24 cellular contexts compared by ENCODE assay signal in genomic region chr22:37171662-37172061, GRCh38. TPM values are rescaled to one million over a fixed set of nuclear protein-coding genes. Genes with fewer than 3 reads are reported as not detected.
DNase-seq lines count a peak whose midpoint lies in the region; ATAC-seq and TF ChIP-seq lines count a peak whose summit lies in the region.
"Had no signal": no experiment of that assay in that cellular context is flagged by ENCODE, and none has a peak within 500 bp of the region (broad histone marks: within the 10 kb centered on the region; RNA-seq: fewer than 3 reads in every experiment).

No MANE protein-coding gene starts in this region.

- POLR2A ChIA-PET in CD4-positive, alpha-beta T cell (lab: Charles Lee): interaction anchor here (1.5 kb wide), 1 partner anchor 50 kb away, joined by 4 read pairs; no protein-coding TSS in a partner anchor

- no peaks in the 10 kb centered on the region for H3K36me3 Mint-ChIP-seq in CD4-positive, alpha-beta T cell (ENCODE audit: low read depth)
- H3K36me3 Mint-ChIP-seq in effector memory CD8-positive, alpha-beta T cell (ENCODE audit: insufficient read depth): no peaks in the 10 kb centered on the region

- TF ChIP-seq EP300 in upper lobe of left lung (IDR thresholded peaks at IDR 0.05): no peak

- H3K9me3 ChIP-seq in CD4-positive, alpha-beta T cell (ENCODE audit: control insufficient read depth, low read length): no peaks in the 10 kb centered on the region
- H3K9me3 ChIP-seq in upper lobe of left lung: no peaks in the 10 kb centered on the region

- no peak for TF ChIP-seq POLR2A in upper lobe of left lung (IDR thresholded peaks at IDR 0.05)

- no peaks in the 10 kb centered on the region for H3K27me3 Mint-ChIP-seq in CD4-positive, alpha-beta T cell
- peaks cover 0 to 8% of the 10 kb centered on the region in 2 donors for H3K27me3 Mint-ChIP-seq in effector memory CD8-positive, alpha-beta T cell

- no peaks in the 10 kb centered on the region for H3K36me3 ChIP-seq in upper lobe of left lung
- H3K36me3 ChIP-seq: BLaER1 treated with 17β-estradiol and CSF1 and Interleukin-3, amounts not matched to agents 10 nM and 100 nM had no signal

- TF ChIP-seq CTCF in CD4-positive, alpha-beta T cell (IDR thresholded peaks at IDR 0.05): no peak
- no peak for TF ChIP-seq CTCF in upper lobe of left lung (IDR thresholded peaks at IDR 0.05)

- H3K4me1 ChIP-seq in upper lobe of left lung: peaks cover 23 to 33% (median 27%) of the 10 kb centered on the region in 4 donors

- ATAC-seq in CD4-positive, alpha-beta T cell (ENCODE audit: poor library complexity): no peak
- no peak for ATAC-seq in effector memory CD8-positive, alpha-beta T cell (replicated peaks)
- ATAC-seq in upper lobe of left lung (ENCODE audit: low FRiP score in 2 of 2) (no peak), GM18909 (IDR thresholded peaks at IDR 0.05; ENCODE audit: poor library complexity, unreplicated experiment) (no peak)
- ATAC-seq: HepG2, K562, T-cell had no signal

- no peak for DNase-seq in CD4-positive, alpha-beta T cell
- DNase-seq in EH (ENCODE audit: low read depth): peak; percentile 17
- no peak for DNase-seq in effector memory CD8-positive, alpha-beta T cell
- peak; percentile 14 for DNase-seq in posterior vena cava (ENCODE audit: low spot score)
- DNase-seq in upper lobe of left lung: no peak
- DNase-seq in NCI-H2081 treated with DMSO at 0.1 percent for 48 hours (lab: John Stamatoyannopoulos, UW): no peak
- DNase-seq: H7, MM.1S, NCI-H1048, NCI-H1417 treated with DMSO at 0.1 percent for 48 hours, NCI-H187, NCI-H2107, NCI-H446 treated with DMSO at 0.1 percent for 48 hours, NCI-H526 treated with DMSO at 0.1 percent for 48 hours, SHP77 treated with DMSO at 0.1 percent for 48 hours, T-cell had no signal

- CTCF ChIA-PET in CD4-positive, alpha-beta T cell (lab: Charles Lee): no interaction called here

- H3K27ac ChIP-seq in CD4-positive, alpha-beta T cell (ENCODE audit: low read depth, low read length): no peak overlapping the region
- no peak overlapping the region for H3K27ac ChIP-seq in upper lobe of left lung
- H3K27ac ChIP-seq: BLaER1 treated with 17β-estradiol and CSF1 and Interleukin-3, amounts not matched to agents 10 nM and 100 nM; HL-60 had no signal

- WGBS in upper lobe of left lung, 2 donors: 89 to 91% methylated on average over 5 of the region's 5 CpGs

- no peaks in the 10 kb centered on the region for H3K27me3 ChIP-seq in CD4-positive, alpha-beta T cell (ENCODE audit: control insufficient read depth, insufficient read depth, low read length)
- H3K27me3 ChIP-seq in upper lobe of left lung: no peaks in the 10 kb centered on the region
- H3K27me3 ChIP-seq: BLaER1 treated with 17β-estradiol and CSF1 and Interleukin-3, amounts not matched to agents 10 nM and 100 nM had no signal

- peak overlapping the region; percentile 49 for H3K27ac Mint-ChIP-seq in CD4-positive, alpha-beta T cell
- H3K27ac Mint-ChIP-seq in effector memory CD8-positive, alpha-beta T cell: peak overlapping the region; percentile 33 to 48

- intact Hi-C loops in CD4-positive, alpha-beta T cell (cut with DNase I, micrococcal nuclease): loop anchor here in 1 of 2 experiments (10.0 kb wide), 1 partner anchor 253 kb away; the partner anchor contains the start of gene ELFN2
- intact Hi-C loops in posterior vena cava (cut with DNase I): no loop called here

- no peak overlapping the region for H3K4me3 ChIP-seq in upper lobe of left lung
- H3K4me3 ChIP-seq: BLaER1 treated with 17β-estradiol and CSF1 and Interleukin-3, amounts not matched to agents 10 nM and 100 nM; K562 had no signal

- H3K4me1 Mint-ChIP-seq in CD4-positive, alpha-beta T cell (ENCODE audit: low read depth): peaks cover 44% of the 10 kb centered on the region
- H3K4me1 Mint-ChIP-seq in effector memory CD8-positive, alpha-beta T cell (ENCODE audit: low read depth in 2 of 2): peaks cover 48 to 53% of the 10 kb centered on the region in 2 donors

- no peak overlapping the region for H3K4me3 Mint-ChIP-seq in CD4-positive, alpha-beta T cell
- H3K4me3 Mint-ChIP-seq in effector memory CD8-positive, alpha-beta T cell: no peak overlapping the region

- H3K9me3 Mint-ChIP-seq in CD4-positive, alpha-beta T cell: no peaks in the 10 kb centered on the region
- no peaks in the 10 kb centered on the region for H3K9me3 Mint-ChIP-seq in effector memory CD8-positive, alpha-beta T cell
- H3K9me3 Mint-ChIP-seq: T-cell had no signal

RNA-seq across cellular contexts. Expression of gene C1QTNF6, which starts 16.4 kb away (rescaled TPM):
- total RNA-seq in CD4-positive, alpha-beta T cell: 10 to 100 TPM; 11.9 to 12.1 TPM
- 1 to 10 TPM; 1.8 to 6.3 TPM for total RNA-seq in posterior vena cava
- 1 to 10 TPM; 2.1 to 8.4 (median 4.7) TPM for total RNA-seq in upper lobe of left lung

RNA-seq across cellular contexts. Expression of gene IL2RB, which starts 21.9 kb away (rescaled TPM):
- 10 to 100 TPM; 47.5 to 49.6 TPM for total RNA-seq in CD4-positive, alpha-beta T cell
- total RNA-seq in posterior vena cava (1 to 10 TPM; 1.2 to 1.3 TPM), upper lobe of left lung (1 to 10 TPM; 3.4 to 9.4 (median 5.8) TPM)
- total RNA-seq: HepG2, HT-29, LHCN-M2, RPMI7951 had no signal

RNA-seq across cellular contexts. Expression of gene SSTR3, which starts 40.6 kb away (rescaled TPM):
- 1 to 10 TPM; 1.9 to 2.1 TPM for total RNA-seq in CD4-positive, alpha-beta T cell
- total RNA-seq in posterior vena cava (not detected), upper lobe of left lung (under 1 TPM in 2 of 6 donors, not detected in 4; 0.06 to 0.13 TPM)
- total RNA-seq: HT-29, K562, LHCN-M2, RPMI7951 had no signal

Comparison
In these comparisons a context has a peak if more than half of its experiments do, and no peak if none do; other contexts are left out.
1. DNase-seq: peak in EH (single experiment) and posterior vena cava (single experiment); none in CD4-positive, alpha-beta T cell (0 of 10), effector memory CD8-positive, alpha-beta T cell (0 of 3), upper lobe of left lung (0 of 2) and NCI-H2081 treated with DMSO at 0.1 percent for 48 hours (single experiment).
2. RNA of gene IL2RB, which starts 21.9 kb away (total RNA-seq): 47.5 to 49.6 TPM in CD4-positive, alpha-beta T cell; 3.4 to 9.4 TPM in upper lobe of left lung and 1.2 to 1.3 TPM in posterior vena cava; every median in the first group is over 4 times any median in the second.